ENCODE assay signal across 20 cellular contexts in genomic region chr4:108703370-108703769, GRCh38. TPM values are rescaled to one million over a fixed set of nuclear protein-coding genes. Genes with fewer than 3 reads are reported as not detected.
"Had no signal": no experiment of that assay in that cellular context is flagged by ENCODE, and none has a peak within 500 bp of the region (broad histone marks: within the 10 kb centered on the region; RNA-seq: fewer than 3 reads in every experiment).

No MANE protein-coding gene starts in this region.

- H3K27me3 Mint-ChIP-seq: activated CD4-positive, alpha-beta T cell treated with anti-CD3 and anti-CD28 coated beads, Interleukin-2, amount 10 ng/mL, durations not matched to agents 7 days and 5 days; stimulated activated naive CD8-positive, alpha-beta T cell treated with anti-CD3 and anti-CD28 coated beads, Interleukin-15, Interleukin-2, amounts not matched to agents 100 ng/mL and 50 ng/mL, for 24 hours had no signal

- H3K4me3 ChIP-seq: heart left ventricle, ovary, prostate gland, spleen, tibial artery had no signal

- H3K4me3 Mint-ChIP-seq: activated CD4-positive, alpha-beta T cell treated with anti-CD3 and anti-CD28 coated beads, Interleukin-2, amount 10 ng/mL, durations not matched to agents 7 days and 5 days; activated CD8-positive, alpha-beta T cell treated with anti-CD3 and anti-CD28 coated beads, Interleukin-2, amount 10 ng/mL, durations not matched to agents 7 days and 5 days; brain; natural killer cell treated with Interleukin-12 subunit alpha and Interleukin-12 subunit beta and Interleukin-15 and Interleukin-18, amount 100 ng/mL, for 72 hours; stimulated activated naive CD8-positive, alpha-beta T cell treated with anti-CD3 and anti-CD28 coated beads, Interleukin-15, Interleukin-2, amounts not matched to agents 100 ng/mL and 50 ng/mL, for 24 hours had no signal

- H3K27ac ChIP-seq: epithelial cell of prostate, heart left ventricle, ovary, prostate gland, spleen, tibial artery had no signal

- H3K9me3 ChIP-seq: heart left ventricle, ovary, prostate gland, spleen, tibial artery had no signal

- ATAC-seq: heart left ventricle; left cardiac atrium; natural killer cell treated with Interleukin-12 subunit alpha and Interleukin-12 subunit beta and Interleukin-15 and Interleukin-18, amount 100 ng/mL, for 72 hours had no signal

- H3K9me3 Mint-ChIP-seq: activated CD4-positive, alpha-beta T cell treated with anti-CD3 and anti-CD28 coated beads, Interleukin-2, amount 10 ng/mL, durations not matched to agents 7 days and 5 days; brain; natural killer cell treated with Interleukin-12 subunit alpha and Interleukin-12 subunit beta and Interleukin-15 and Interleukin-18, amount 100 ng/mL, for 72 hours; stimulated activated naive CD8-positive, alpha-beta T cell treated with anti-CD3 and anti-CD28 coated beads, Interleukin-15, Interleukin-2, amounts not matched to agents 100 ng/mL and 50 ng/mL, for 24 hours had no signal

- H3K27ac Mint-ChIP-seq: activated CD8-positive, alpha-beta T cell treated with anti-CD3 and anti-CD28 coated beads, Interleukin-2, amount 10 ng/mL, durations not matched to agents 7 days and 5 days; brain; natural killer cell treated with Interleukin-12 subunit alpha and Interleukin-12 subunit beta and Interleukin-15 and Interleukin-18, amount 100 ng/mL, for 72 hours; stimulated activated naive CD8-positive, alpha-beta T cell treated with anti-CD3 and anti-CD28 coated beads, Interleukin-15, Interleukin-2, amounts not matched to agents 100 ng/mL and 50 ng/mL, for 24 hours had no signal

- DNase-seq: activated CD8-positive, alpha-beta T cell treated with anti-CD3 and anti-CD28 coated beads, Interleukin-2, amount 10 ng/mL, durations not matched to agents 7 days and 5 days; activated T-cell treated with anti-CD3 and anti-CD28 coated beads, Interleukin-2, amount 50 U/mL, for 1 hour; anterior cingulate cortex; heart left ventricle; islet precursor cell; left cardiac atrium; midbrain; ovary; spleen; stimulated activated CD4-positive, alpha-beta T cell treated with anti-CD3 and anti-CD28 coated beads, Interleukin-4, amount 100 ng/mL, for 1 hour; tibial artery had no signal

- H3K36me3 Mint-ChIP-seq: brain; natural killer cell treated with Interleukin-12 subunit alpha and Interleukin-12 subunit beta and Interleukin-15 and Interleukin-18, amount 100 ng/mL, for 72 hours had no signal

- H3K4me1 ChIP-seq: heart left ventricle, prostate gland, spleen had no signal

- H3K27me3 ChIP-seq: heart left ventricle, ovary, tibial artery had no signal

- H3K36me3 ChIP-seq: heart left ventricle, ovary, prostate gland, spleen, tibial artery had no signal

- H3K4me1 Mint-ChIP-seq: brain had no signal

RNA-seq across cellular contexts. Expression of gene ETNPPL, which starts 59.5 kb away (rescaled TPM):
- total RNA-seq: activated CD4-positive, alpha-beta T cell treated with anti-CD3 and anti-CD28 coated beads, Interleukin-2, amount 10 ng/mL, durations not matched to agents 7 days and 5 days; activated CD8-positive, alpha-beta T cell treated with anti-CD3 and anti-CD28 coated beads, Interleukin-2, amount 10 ng/mL, durations not matched to agents 7 days and 5 days; chondrocyte; fibroblast of villous mesenchyme; natural killer cell treated with Interleukin-12 subunit alpha and Interleukin-12 subunit beta and Interleukin-15 and Interleukin-18, amount 100 ng/mL, for 72 hours; T-helper 2 cell treated with Interferon-gamma antibody and Interleukin-4, amounts not matched to agents 100 ng/mL and 5 ng/mL, for 36 hours had no signal
